ENCODE assay signal across 1 cellular context in the genomic region with DNA sequence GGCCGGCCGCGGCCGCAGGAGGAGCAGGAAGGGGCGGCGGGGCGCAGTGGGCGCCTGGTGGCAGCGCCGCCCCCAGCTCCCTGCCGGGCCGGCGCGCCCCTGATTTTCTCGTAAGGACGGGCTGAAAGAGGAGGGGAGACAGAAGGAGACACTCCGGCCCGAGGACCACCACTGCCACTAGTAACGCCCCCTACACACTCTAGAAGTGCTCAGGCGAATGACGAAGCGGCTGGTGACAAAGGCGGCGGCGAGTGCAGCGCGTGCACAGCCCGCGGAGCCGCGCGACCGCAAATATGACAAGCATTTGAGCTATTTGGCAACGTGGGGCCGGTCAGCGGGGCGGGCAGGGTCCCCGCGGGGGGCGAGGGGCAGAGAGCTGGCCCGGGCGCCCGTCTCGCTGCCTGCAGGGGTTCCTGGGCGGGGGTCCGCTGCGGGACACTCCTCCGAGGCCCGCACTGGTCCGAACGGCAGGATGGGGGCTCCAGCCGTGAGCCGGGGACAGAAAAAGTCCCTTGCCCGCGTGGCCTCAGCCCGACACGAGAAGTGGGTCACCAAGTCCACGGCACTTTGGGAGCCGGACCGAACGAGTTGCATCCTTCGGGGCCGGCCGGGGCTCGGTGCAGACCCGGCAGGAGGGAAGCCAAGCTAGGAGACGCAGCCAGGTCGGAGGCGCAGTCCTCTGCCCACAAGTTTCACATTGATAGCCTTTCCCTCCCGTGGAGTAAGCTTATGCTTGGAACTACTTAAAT.
A peak's percentile ranks its signal among the peaks of the same experiment; 100 is the strongest.
TF ChIP-seq lines count a peak whose summit lies in the region.

No MANE protein-coding gene starts in this region.

TF ChIP-seq in K562, 482 proteins besides CTCF, POLR2A, EP300 and RAD21 (continued from another document and continues in another):
- TF ChIP-seq, protein P1, sequence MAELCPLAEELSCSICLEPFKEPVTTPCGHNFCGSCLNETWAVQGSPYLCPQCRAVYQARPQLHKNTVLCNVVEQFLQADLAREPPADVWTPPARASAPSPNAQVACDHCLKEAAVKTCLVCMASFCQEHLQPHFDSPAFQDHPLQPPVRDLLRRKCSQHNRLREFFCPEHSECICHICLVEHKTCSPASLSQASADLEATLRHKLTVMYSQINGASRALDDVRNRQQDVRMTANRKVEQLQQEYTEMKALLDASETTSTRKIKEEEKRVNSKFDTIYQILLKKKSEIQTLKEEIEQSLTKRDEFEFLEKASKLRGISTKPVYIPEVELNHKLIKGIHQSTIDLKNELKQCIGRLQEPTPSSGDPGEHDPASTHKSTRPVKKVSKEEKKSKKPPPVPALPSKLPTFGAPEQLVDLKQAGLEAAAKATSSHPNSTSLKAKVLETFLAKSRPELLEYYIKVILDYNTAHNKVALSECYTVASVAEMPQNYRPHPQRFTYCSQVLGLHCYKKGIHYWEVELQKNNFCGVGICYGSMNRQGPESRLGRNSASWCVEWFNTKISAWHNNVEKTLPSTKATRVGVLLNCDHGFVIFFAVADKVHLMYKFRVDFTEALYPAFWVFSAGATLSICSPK (IDR thresholded peaks at IDR 0.05; ENCODE audit: borderline replicate concordance), result no peak
- TF ChIP-seq TEAD1 (CRISPR knock-in tag; IDR thresholded peaks at IDR 0.05) (peak; percentile 96 to 99), ZNF23 (CRISPR knock-in tag; IDR thresholded peaks at IDR 0.05) (no peak), KHSRP (IDR thresholded peaks at IDR 0.05) (no peak), DMBX1 (CRISPR knock-in tag; IDR thresholded peaks at IDR 0.05; ENCODE audit: borderline replicate concordance) (no peak), ARID3A (IDR thresholded peaks at IDR 0.05; ENCODE audit: borderline replicate concordance, low read depth, low read length) (no peak), ZNF277 (CRISPR knock-in tag; IDR thresholded peaks at IDR 0.05; ENCODE audit: borderline replicate concordance) (no peak), TGIF2 (CRISPR knock-in tag; IDR thresholded peaks at IDR 0.05) (peak; percentile 78), CBX5 (IDR thresholded peaks at IDR 0.05; ENCODE audit: borderline replicate concordance, low read depth) (no peak), SAP30 (IDR thresholded peaks at IDR 0.05; ENCODE audit: borderline replicate concordance, insufficient read depth, low read depth, low read length, poor library complexity, severe bottlenecking) (peak; percentile 35), ZNF778 (CRISPR knock-in tag; IDR thresholded peaks at IDR 0.05) (no peak), ZFP1 (CRISPR knock-in tag; IDR thresholded peaks at IDR 0.05) (no peak), MAZ (CRISPR knock-in tag; conservative IDR thresholded peaks at IDR 0.05 in 1 of 2, IDR thresholded peaks at IDR 0.05 in 1 of 2) (peak in 1 of 2 experiments; percentile 67; a peak in 2 of 4 replicates), ZNF764 (CRISPR knock-in tag; IDR thresholded peaks at IDR 0.05; ENCODE audit: low read depth) (no peak), MAFK (IDR thresholded peaks at IDR 0.05; ENCODE audit: low read length) (no peak), REST (CRISPR knock-in tag; IDR thresholded peaks at IDR 0.05; ENCODE audit: low read depth) (no peak), SMC3 (conservative IDR thresholded peaks at IDR 0.05; ENCODE audit: insufficient read depth, low read depth, low read length) (no peak)
- TF ChIP-seq, protein P2, sequence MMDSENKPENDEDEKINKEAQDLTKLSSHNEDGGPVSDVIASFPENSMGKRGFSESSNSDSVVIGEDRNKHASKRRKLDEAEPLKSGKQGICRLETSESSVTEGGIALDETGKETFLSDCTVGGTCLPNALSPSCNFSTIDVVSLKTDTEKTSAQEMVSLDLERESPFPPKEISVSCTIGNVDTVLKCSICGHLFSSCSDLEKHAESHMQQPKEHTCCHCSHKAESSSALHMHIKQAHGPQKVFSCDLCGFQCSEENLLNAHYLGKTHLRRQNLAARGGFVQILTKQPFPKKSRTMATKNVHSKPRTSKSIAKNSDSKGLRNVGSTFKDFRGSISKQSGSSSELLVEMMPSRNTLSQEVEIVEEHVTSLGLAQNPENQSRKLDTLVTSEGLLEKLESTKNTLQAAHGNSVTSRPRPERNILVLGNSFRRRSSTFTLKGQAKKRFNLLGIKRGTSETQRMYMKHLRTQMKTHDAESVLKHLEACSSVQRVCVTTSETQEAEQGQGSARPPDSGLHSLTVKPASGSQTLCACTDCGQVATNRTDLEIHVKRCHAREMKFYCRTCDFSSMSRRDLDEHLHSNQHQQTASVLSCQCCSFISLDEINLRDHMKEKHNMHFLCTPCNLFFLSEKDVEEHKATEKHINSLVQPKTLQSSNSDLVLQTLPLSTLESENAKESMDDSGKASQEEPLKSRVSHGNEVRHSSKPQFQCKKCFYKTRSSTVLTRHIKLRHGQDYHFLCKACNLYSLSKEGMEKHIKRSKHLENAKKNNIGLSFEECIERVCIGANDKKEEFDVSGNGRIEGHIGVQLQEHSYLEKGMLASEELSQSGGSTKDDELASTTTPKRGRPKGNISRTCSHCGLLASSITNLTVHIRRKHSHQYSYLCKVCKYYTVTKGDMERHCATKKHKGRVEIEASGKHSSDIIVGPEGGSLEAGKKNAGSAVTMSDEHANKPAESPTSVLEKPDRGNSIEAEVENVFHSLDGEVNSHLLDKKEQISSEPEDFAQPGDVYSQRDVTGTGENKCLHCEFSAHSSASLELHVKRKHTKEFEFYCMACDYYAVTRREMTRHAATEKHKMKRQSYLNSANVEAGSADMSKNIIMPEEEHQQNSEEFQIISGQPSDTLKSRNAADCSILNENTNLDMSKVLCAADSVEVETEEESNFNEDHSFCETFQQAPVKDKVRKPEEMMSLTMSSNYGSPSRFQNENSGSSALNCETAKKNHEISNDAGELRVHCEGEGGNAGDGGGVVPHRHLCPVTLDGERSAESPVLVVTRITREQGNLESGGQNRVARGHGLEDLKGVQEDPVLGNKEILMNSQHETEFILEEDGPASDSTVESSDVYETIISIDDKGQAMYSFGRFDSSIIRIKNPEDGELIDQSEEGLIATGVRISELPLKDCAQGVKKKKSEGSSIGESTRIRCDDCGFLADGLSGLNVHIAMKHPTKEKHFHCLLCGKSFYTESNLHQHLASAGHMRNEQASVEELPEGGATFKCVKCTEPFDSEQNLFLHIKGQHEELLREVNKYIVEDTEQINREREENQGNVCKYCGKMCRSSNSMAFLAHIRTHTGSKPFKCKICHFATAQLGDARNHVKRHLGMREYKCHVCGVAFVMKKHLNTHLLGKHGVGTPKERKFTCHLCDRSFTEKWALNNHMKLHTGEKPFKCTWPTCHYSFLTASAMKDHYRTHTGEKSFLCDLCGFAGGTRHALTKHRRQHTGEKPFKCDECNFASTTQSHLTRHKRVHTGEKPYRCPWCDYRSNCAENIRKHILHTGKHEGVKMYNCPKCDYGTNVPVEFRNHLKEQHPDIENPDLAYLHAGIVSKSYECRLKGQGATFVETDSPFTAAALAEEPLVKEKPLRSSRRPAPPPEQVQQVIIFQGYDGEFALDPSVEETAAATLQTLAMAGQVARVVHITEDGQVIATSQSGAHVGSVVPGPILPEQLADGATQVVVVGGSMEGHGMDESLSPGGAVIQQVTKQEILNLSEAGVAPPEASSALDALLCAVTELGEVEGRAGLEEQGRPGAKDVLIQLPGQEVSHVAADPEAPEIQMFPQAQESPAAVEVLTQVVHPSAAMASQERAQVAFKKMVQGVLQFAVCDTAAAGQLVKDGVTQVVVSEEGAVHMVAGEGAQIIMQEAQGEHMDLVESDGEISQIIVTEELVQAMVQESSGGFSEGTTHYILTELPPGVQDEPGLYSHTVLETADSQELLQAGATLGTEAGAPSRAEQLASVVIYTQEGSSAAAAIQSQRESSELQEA (IDR thresholded peaks at IDR 0.05; ENCODE audit: low read depth), result no peak
- TF ChIP-seq, protein P3, sequence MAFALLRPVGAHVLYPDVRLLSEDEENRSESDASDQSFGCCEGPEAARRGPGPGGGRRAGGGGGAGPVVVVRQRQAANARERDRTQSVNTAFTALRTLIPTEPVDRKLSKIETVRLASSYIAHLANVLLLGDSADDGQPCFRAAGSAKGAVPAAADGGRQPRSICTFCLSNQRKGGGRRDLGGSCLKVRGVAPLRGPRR (CRISPR knock-in tag; IDR thresholded peaks at IDR 0.05), result no peak
- TF ChIP-seq, protein P4, sequence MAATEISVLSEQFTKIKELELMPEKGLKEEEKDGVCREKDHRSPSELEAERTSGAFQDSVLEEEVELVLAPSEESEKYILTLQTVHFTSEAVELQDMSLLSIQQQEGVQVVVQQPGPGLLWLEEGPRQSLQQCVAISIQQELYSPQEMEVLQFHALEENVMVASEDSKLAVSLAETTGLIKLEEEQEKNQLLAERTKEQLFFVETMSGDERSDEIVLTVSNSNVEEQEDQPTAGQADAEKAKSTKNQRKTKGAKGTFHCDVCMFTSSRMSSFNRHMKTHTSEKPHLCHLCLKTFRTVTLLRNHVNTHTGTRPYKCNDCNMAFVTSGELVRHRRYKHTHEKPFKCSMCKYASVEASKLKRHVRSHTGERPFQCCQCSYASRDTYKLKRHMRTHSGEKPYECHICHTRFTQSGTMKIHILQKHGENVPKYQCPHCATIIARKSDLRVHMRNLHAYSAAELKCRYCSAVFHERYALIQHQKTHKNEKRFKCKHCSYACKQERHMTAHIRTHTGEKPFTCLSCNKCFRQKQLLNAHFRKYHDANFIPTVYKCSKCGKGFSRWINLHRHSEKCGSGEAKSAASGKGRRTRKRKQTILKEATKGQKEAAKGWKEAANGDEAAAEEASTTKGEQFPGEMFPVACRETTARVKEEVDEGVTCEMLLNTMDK (IDR thresholded peaks at IDR 0.05; ENCODE audit: borderline replicate concordance, insufficient read depth, low read depth, low read length, poor library complexity, severe bottlenecking), result no peak
- TF ChIP-seq, protein P5, sequence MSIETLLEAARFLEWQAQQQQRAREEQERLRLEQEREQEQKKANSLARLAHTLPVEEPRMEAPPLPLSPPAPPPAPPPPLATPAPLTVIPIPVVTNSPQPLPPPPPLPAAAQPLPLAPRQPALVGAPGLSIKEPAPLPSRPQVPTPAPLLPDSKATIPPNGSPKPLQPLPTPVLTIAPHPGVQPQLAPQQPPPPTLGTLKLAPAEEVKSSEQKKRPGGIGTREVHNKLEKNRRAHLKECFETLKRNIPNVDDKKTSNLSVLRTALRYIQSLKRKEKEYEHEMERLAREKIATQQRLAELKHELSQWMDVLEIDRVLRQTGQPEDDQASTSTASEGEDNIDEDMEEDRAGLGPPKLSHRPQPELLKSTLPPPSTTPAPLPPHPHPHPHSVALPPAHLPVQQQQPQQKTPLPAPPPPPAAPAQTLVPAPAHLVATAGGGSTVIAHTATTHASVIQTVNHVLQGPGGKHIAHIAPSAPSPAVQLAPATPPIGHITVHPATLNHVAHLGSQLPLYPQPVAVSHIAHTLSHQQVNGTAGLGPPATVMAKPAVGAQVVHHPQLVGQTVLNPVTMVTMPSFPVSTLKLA (conservative IDR thresholded peaks at IDR 0.05), result peak; percentile 57 to 79
- TF ChIP-seq, protein P6, sequence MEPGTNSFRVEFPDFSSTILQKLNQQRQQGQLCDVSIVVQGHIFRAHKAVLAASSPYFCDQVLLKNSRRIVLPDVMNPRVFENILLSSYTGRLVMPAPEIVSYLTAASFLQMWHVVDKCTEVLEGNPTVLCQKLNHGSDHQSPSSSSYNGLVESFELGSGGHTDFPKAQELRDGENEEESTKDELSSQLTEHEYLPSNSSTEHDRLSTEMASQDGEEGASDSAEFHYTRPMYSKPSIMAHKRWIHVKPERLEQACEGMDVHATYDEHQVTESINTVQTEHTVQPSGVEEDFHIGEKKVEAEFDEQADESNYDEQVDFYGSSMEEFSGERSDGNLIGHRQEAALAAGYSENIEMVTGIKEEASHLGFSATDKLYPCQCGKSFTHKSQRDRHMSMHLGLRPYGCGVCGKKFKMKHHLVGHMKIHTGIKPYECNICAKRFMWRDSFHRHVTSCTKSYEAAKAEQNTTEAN (CRISPR knock-in tag; IDR thresholded peaks at IDR 0.05), result no peak
